ENCODE assay signal across 31 cellular contexts in the genomic region with DNA sequence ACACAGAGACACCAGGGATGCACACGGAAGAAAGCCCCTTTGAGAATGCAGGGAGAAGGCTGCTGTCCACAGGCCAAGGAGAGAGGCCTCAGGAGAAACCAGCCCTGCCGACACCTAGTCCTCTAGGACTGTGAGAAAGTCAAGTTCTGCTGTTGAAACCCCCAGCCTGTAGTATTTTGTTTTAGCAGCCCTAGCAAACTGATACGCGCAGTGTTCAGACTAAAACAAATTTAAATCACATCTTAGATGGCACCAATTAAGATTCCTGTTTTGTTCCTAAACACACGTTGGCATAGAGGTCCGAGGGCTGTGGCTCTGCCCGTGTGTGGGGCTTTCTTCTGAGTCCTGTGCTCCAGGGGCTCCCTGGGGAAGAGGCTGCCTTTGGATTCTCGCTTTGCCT.
"Had no signal": no experiment of that assay in that cellular context is flagged by ENCODE, and none has a peak within 500 bp of the region (broad histone marks: within the 10 kb centered on the region; RNA-seq: fewer than 3 reads in every experiment).

No MANE protein-coding gene starts in this region.

- H3K4me3 ChIP-seq: coronary artery, dorsolateral prefrontal cortex, gastrocnemius medialis had no signal

- DNase-seq: activated CD4-positive, alpha-beta T cell treated with anti-CD3 and anti-CD28 coated beads for 36 hours; activated CD4-positive, alpha-beta T cell treated with anti-CD3 and anti-CD28 coated beads, Interleukin-2, amount 10 ng/mL, durations not matched to agents 7 days and 5 days; activated CD4-positive, alpha-beta T cell treated with anti-CD3 and anti-CD28 coated beads, Interleukin-2, amount 50 U/mL, for 48 hours; activated CD4-positive, CD25-positive, alpha-beta regulatory T cell; activated CD4-positive, CD25-positive, alpha-beta regulatory T cell treated with anti-CD3 and anti-CD28 coated beads, Interleukin-2, amount 50 U/mL, for 72 hours; activated CD8-positive, alpha-beta memory T cell treated with anti-CD3 and anti-CD28 coated beads for 24 hours; activated CD8-positive, alpha-beta T cell treated with anti-CD3 and anti-CD28 coated beads for 36 hours; activated effector memory CD4-positive, alpha-beta T cell treated with Interleukin-2 at 50 U/mL for 16 hours; activated gamma-delta T cell treated with Interleukin-2 at 50 U/mL for 16 hours; activated naive CD4-positive, alpha-beta T cell treated with anti-CD3 and anti-CD28 coated beads, Interleukin-2, amount 50 U/mL, for 16 hours; activated naive CD4-positive, alpha-beta T cell treated with Interleukin-2 at 50 U/mL for 16 hours; activated T-cell treated with anti-CD3 and anti-CD28 coated beads, Interleukin-2, amount 50 U/mL, for 4 hours; amniotic stem cell; anterior cingulate cortex; brain microvascular endothelial cell; dorsolateral prefrontal cortex; effector memory CD4-positive, alpha-beta T cell; endodermal cell; foreskin keratinocyte; gastrocnemius medialis; T-helper 1 cell; T-helper 17 cell; T1000; WERI-Rb-1 had no signal

- H3K27ac ChIP-seq: brain microvascular endothelial cell, coronary artery, dorsolateral prefrontal cortex, foreskin keratinocyte, gastrocnemius medialis, WERI-Rb-1 had no signal

- H3K27me3 Mint-ChIP-seq: activated CD4-positive, alpha-beta T cell treated with anti-CD3 and anti-CD28 coated beads for 36 hours; activated naive CD8-positive, alpha-beta T cell; activated T-helper 17 cell treated with anti-CD3 and anti-CD28 coated beads, Interleukin-2, amount 50 U/mL, for 72 hours; central memory CD8-positive, alpha-beta T cell; T-helper 17 cell had no signal

- H3K9me3 Mint-ChIP-seq: activated CD4-positive, alpha-beta T cell treated with anti-CD3 and anti-CD28 coated beads, Interleukin-2, amount 10 ng/mL, durations not matched to agents 7 days and 5 days; activated CD8-positive, alpha-beta T cell treated with anti-CD3 and anti-CD28 coated beads for 36 hours; activated T-cell treated with anti-CD3 and anti-CD28 coated beads, Interleukin-2, amount 50 U/mL, for 4 hours; activated T-helper 17 cell treated with anti-CD3 and anti-CD28 coated beads, Interleukin-2, amount 50 U/mL, for 72 hours; central memory CD8-positive, alpha-beta T cell; dendritic cell treated with granulocyte-macrophage colony-stimulating factor and Interleukin-4, amounts not matched to agents 40 ng/mL and 50 ng/mL, for 4 days; endodermal cell; T-helper 2 cell treated with Interferon-gamma antibody and Interleukin-4, amounts not matched to agents 5 μg/mL and 100 μg/mL, for 36 hours had no signal

- H3K27ac Mint-ChIP-seq: activated CD4-positive, alpha-beta T cell treated with anti-CD3 and anti-CD28 coated beads for 36 hours; activated CD4-positive, alpha-beta T cell treated with anti-CD3 and anti-CD28 coated beads, Interleukin-2, amount 10 ng/mL, durations not matched to agents 7 days and 5 days; activated CD8-positive, alpha-beta T cell treated with anti-CD3 and anti-CD28 coated beads for 36 hours; activated naive CD8-positive, alpha-beta T cell; activated T-helper 17 cell treated with anti-CD3 and anti-CD28 coated beads, Interleukin-2, amount 50 U/mL, for 72 hours; dendritic cell treated with granulocyte-macrophage colony-stimulating factor and Interleukin-4, amounts not matched to agents 40 ng/mL and 50 ng/mL, for 4 days; endodermal cell; T-helper 17 cell; T-helper 2 cell treated with Interferon-gamma antibody and Interleukin-4, amounts not matched to agents 5 μg/mL and 100 μg/mL, for 36 hours had no signal

- ATAC-seq: activated CD4-positive, alpha-beta T cell treated with anti-CD3 and anti-CD28 coated beads for 36 hours; activated CD8-positive, alpha-beta T cell treated with anti-CD3 and anti-CD28 coated beads for 36 hours; activated T-cell treated with anti-CD3 and anti-CD28 coated beads, Interleukin-2, amount 50 U/mL, for 4 hours; activated T-helper 17 cell treated with anti-CD3 and anti-CD28 coated beads, Interleukin-2, amount 50 U/mL, for 72 hours; esophagus mucosa; foreskin keratinocyte; gastrocnemius medialis; T-helper 17 cell had no signal

- H3K27me3 ChIP-seq: brain microvascular endothelial cell, dorsolateral prefrontal cortex, foreskin keratinocyte, gastrocnemius medialis had no signal

- H3K4me3 Mint-ChIP-seq: activated CD4-positive, alpha-beta T cell treated with anti-CD3 and anti-CD28 coated beads for 36 hours; activated CD4-positive, alpha-beta T cell treated with anti-CD3 and anti-CD28 coated beads, Interleukin-2, amount 10 ng/mL, durations not matched to agents 7 days and 5 days; activated CD8-positive, alpha-beta T cell treated with anti-CD3 and anti-CD28 coated beads for 36 hours; activated naive CD8-positive, alpha-beta T cell; activated T-cell treated with anti-CD3 and anti-CD28 coated beads, Interleukin-2, amount 50 U/mL, for 4 hours; activated T-helper 17 cell treated with anti-CD3 and anti-CD28 coated beads, Interleukin-2, amount 50 U/mL, for 72 hours; central memory CD8-positive, alpha-beta T cell; dendritic cell treated with granulocyte-macrophage colony-stimulating factor and Interleukin-4, amounts not matched to agents 40 ng/mL and 50 ng/mL, for 4 days; endodermal cell; T-helper 17 cell; T-helper 2 cell treated with Interferon-gamma antibody and Interleukin-4, amounts not matched to agents 5 μg/mL and 100 μg/mL, for 36 hours had no signal

- H3K36me3 ChIP-seq: brain microvascular endothelial cell, gastrocnemius medialis, WERI-Rb-1 had no signal

- H3K9me3 ChIP-seq: gastrocnemius medialis had no signal
